Comparison of ENCODE assay signal across 8 cellular contexts in the genomic region with DNA sequence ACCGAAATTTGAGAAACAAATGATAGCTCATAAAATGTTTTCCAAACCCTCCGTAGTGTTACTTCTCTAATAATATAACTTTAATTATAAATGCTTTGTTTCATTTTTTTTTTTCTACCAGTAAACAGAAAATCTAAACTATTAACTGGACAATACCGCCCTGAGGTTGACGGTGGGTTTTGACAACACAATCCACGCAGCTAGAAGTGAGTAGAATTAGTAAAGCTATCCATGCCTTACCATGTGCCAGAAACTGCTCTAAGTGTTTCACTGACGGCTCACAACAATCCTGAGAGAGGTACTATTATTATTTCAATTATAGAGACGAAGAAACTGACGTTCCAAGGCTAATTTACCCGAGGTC. TPM values are rescaled to one million over a fixed set of nuclear protein-coding genes. Genes with fewer than 3 reads are reported as not detected.
DNase-seq lines count a peak whose midpoint lies in the region; ATAC-seq, FAIRE-seq and TF ChIP-seq lines count a peak whose summit lies in the region.

No MANE protein-coding gene starts in this region.

- H3K79me2 ChIP-seq in endothelial cell of umbilical vein (ENCODE audit: control insufficient read depth, insufficient read depth, low read length) = peaks cover 4% of the 10 kb centered on the region

- peak overlapping the region; percentile 94 for H3K4me3 ChIP-seq in NB4 (ENCODE audit: low read depth, low read length)
- H3K4me3 ChIP-seq in endothelial cell of umbilical vein (replicated peaks in 1 of 3; ENCODE audit: insufficient read depth in 1 of 3, low read depth in 1 of 3, low read length in 3 of 3) = peak overlapping the region; percentile 54 to 93 (median 59)

- no peak for FAIRE-seq in endothelial cell of umbilical vein (lab: Jason Lieb, UNC)

- peak overlapping the region; percentile 90 for H3K4me2 ChIP-seq in endothelial cell of umbilical vein (ENCODE audit: insufficient read depth, low read length)

- peaks cover 18% of the 10 kb centered on the region for H3K4me1 Mint-ChIP-seq in osteocyte (ENCODE audit: unreplicated experiment)

- no peak for TF ChIP-seq POLR2A in NB4 (IDR thresholded peaks at IDR 0.05; ENCODE audit: extremely low read depth, insufficient read length)
- TF ChIP-seq POLR2A in endothelial cell of umbilical vein (IDR thresholded peaks at IDR 0.05; ENCODE audit: low read depth, low read length) = no peak

- intact Hi-C loops in endothelial cell of umbilical vein (cut with micrococcal nuclease) = no loop called here

- H3K27me3 Mint-ChIP-seq in osteocyte (ENCODE audit: unreplicated experiment) = no peaks in the 10 kb centered on the region

- TF ChIP-seq CTCF in NB4 (IDR thresholded peaks at IDR 0.05; ENCODE audit: low read depth, low read length) (no peak), endothelial cell of umbilical vein (IDR thresholded peaks at IDR 0.05; ENCODE audit: extremely low read depth in 1 of 2, insufficient read depth in 1 of 2, low read depth in 1 of 2, low read length in 2 of 2) (no peak), osteocyte (IDR thresholded peaks at IDR 0.05) (no peak)

- CTCF ChIA-PET in endothelial cell of umbilical vein (lab: Charles Lee) = interaction anchor here (0.8 kb wide), 1 partner anchor 11 kb away, joined by 4 read pairs; no protein-coding TSS in a partner anchor

- peak overlapping the region; percentile 89 for H3K9ac ChIP-seq in endothelial cell of umbilical vein (replicated peaks; ENCODE audit: extremely low read depth, insufficient read depth, low read length)

- peak overlapping the region; percentile 87 for H3K4me3 Mint-ChIP-seq in osteocyte (ENCODE audit: unreplicated experiment)

- DNase-seq in NB4 (ENCODE audit: low read depth) (no peak), endothelial cell of umbilical vein (ENCODE audit: low read depth, low spot score) (no peak), osteocyte (ENCODE audit: extremely low spot score, unreplicated experiment) (no peak), inferior parietal cortex (ENCODE audit: extremely low spot score) (no peak), HT-29 (ENCODE audit: low spot score) (no peak), mucosa of gallbladder (ENCODE audit: low spot score) (no peak)
- DNase-seq in stimulated activated CD8-positive, alpha-beta memory T cell treated with anti-CD3 and anti-CD28 coated beads, Interleukin-4, amount 100 ng/mL, for 48 hours = no peak

- dilution Hi-C loops in endothelial cell of umbilical vein (cut with MboI; ENCODE audit: extremely low pct_ligation_motif_present, low sequenced_read_pairs) = no loop called here

- H3K36me3 ChIP-seq in endothelial cell of umbilical vein (ENCODE audit: control insufficient read depth in 2 of 2, extremely low read depth in 1 of 2, insufficient read depth in 2 of 2, low read length in 2 of 2) = no peaks in the 10 kb centered on the region

- H3K9me3 Mint-ChIP-seq in osteocyte (ENCODE audit: unreplicated experiment) = no peaks in the 10 kb centered on the region

- H2AFZ ChIP-seq in endothelial cell of umbilical vein (ENCODE audit: low read depth, low read length) = peak overlapping the region; percentile 62

- POLR2A ChIA-PET in endothelial cell of umbilical vein (lab: Charles Lee) = interaction anchor here (0.6 kb wide), 1 partner anchor 12 kb away, joined by 4 read pairs; no protein-coding TSS in a partner anchor

- peak; percentile 16 for ATAC-seq in GM19324 (IDR thresholded peaks at IDR 0.05; ENCODE audit: low FRiP score, unreplicated experiment)

- H3K9me1 ChIP-seq in endothelial cell of umbilical vein (replicated peaks; ENCODE audit: control insufficient read depth, extremely low read depth, insufficient read depth, low read length) = no peaks in the 10 kb centered on the region

- H3K36me3 Mint-ChIP-seq in osteocyte (ENCODE audit: unreplicated experiment) = no peaks in the 10 kb centered on the region

- peaks cover 5% of the 10 kb centered on the region for H3K4me1 ChIP-seq in endothelial cell of umbilical vein (ENCODE audit: control insufficient read depth, extremely low read depth, insufficient read depth, low read length)

- peak overlapping the region; percentile 89 for H3K27ac Mint-ChIP-seq in osteocyte (ENCODE audit: unreplicated experiment)

- BruUV-seq in endothelial cell of umbilical vein (replicated peaks; lab: Mats Ljungman, UMichigan) = TSS peak; percentile 95

- H3K27me3 ChIP-seq in endothelial cell of umbilical vein (ENCODE audit: control insufficient read depth in 2 of 2, insufficient read depth in 2 of 2, low read length in 2 of 2) = no peaks in the 10 kb centered on the region

- H3K9me3 ChIP-seq in endothelial cell of umbilical vein (replicated peaks; ENCODE audit: control insufficient read depth, insufficient read depth, low read length) = no peaks in the 10 kb centered on the region

- H4K20me1 ChIP-seq in endothelial cell of umbilical vein (replicated peaks; ENCODE audit: control insufficient read depth, extremely low read depth, insufficient read depth, low read length) = no peaks in the 10 kb centered on the region

- H3K27ac ChIP-seq in endothelial cell of umbilical vein (ENCODE audit: insufficient read depth, low read depth, low read length) = peak overlapping the region; percentile 48

TF ChIP-seq in endothelial cell of umbilical vein, 7 proteins besides CTCF, POLR2A, EP300 and RAD21:
- no peak for TF ChIP-seq GATA2 (IDR thresholded peaks at IDR 0.05; ENCODE audit: insufficient read depth, insufficient read length, low read depth, low read length)
- TF ChIP-seq FOS (IDR thresholded peaks at IDR 0.05; ENCODE audit: borderline replicate concordance, insufficient read depth, low read length) = no peak
- TF ChIP-seq, protein P1, sequence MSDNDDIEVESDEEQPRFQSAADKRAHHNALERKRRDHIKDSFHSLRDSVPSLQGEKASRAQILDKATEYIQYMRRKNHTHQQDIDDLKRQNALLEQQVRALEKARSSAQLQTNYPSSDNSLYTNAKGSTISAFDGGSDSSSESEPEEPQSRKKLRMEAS (IDR thresholded peaks at IDR 0.05; ENCODE audit: insufficient read depth, insufficient read length) = no peak
- TF ChIP-seq EZH2 (IDR thresholded peaks at IDR 0.05; ENCODE audit: borderline replicate concordance, low read depth, low read length, severe bottlenecking) = no peak
- no peak for TF ChIP-seq JUN (IDR thresholded peaks at IDR 0.05; ENCODE audit: borderline replicate concordance, insufficient read depth, insufficient read length, low read depth)
- TF ChIP-seq POLR2AphosphoS5 (IDR thresholded peaks at IDR 0.05; ENCODE audit: insufficient read depth, low read depth, low read length) = no peak
- no peak for TF ChIP-seq MYC (IDR thresholded peaks at IDR 0.05; ENCODE audit: low read depth, low read length)

RNA-seq across cellular contexts. Expression of a gene that starts 0.4 kb away (rescaled TPM):
- total RNA-seq in endothelial cell of umbilical vein = 18.0 and 19.1 TPM in 2 replicates
- 8.8 and 12.6 TPM in 2 replicates for polyA plus RNA-seq in endothelial cell of umbilical vein
- polyA plus RNA-seq in endothelial cell of umbilical vein (2011; cell fraction: cytosol; rRNA removed) = 13.7 and 15.6 TPM in 2 replicates
- 6.5 and 11.6 TPM in 2 replicates for polyA plus RNA-seq in endothelial cell of umbilical vein (2011; cell fraction: nucleus; rRNA removed)
- 23.8 and 31.6 TPM in 2 replicates for polyA plus RNA-seq in endothelial cell of umbilical vein (2012)
- polyA minus RNA-seq in endothelial cell of umbilical vein = 5.5 and 6.5 TPM in 2 replicates
- polyA minus RNA-seq in endothelial cell of umbilical vein (2011; cell fraction: cytosol; rRNA and poly(A)+ RNA removed) = 9.0 TPM
- polyA minus RNA-seq in endothelial cell of umbilical vein (2011; cell fraction: nucleus; rRNA and poly(A)+ RNA removed) = 3.0 and 3.8 TPM in 2 replicates
- total RNA-seq in osteocyte = 17.4 and 20.9 TPM in 2 replicates
- total RNA-seq in HT-29 (2014; rRNA removed; shearing (Covaris generic)) = 11.2 and 11.4 TPM in 2 replicates
- 18.7 TPM for total RNA-seq in mucosa of gallbladder

RNA-seq across cellular contexts. Expression of a gene that starts 15.0 kb away (rescaled TPM):
- total RNA-seq in endothelial cell of umbilical vein (36.8 and 40.6 TPM in 2 replicates), osteocyte (43.0 and 47.5 TPM in 2 replicates), mucosa of gallbladder (32.1 TPM)
- 15.8 and 19.2 TPM in 2 replicates for polyA plus RNA-seq in endothelial cell of umbilical vein
- polyA plus RNA-seq in endothelial cell of umbilical vein (2011; cell fraction: cytosol; rRNA removed) = 23.8 and 24.7 TPM in 2 replicates
- 24.1 and 35.5 TPM in 2 replicates for polyA plus RNA-seq in endothelial cell of umbilical vein (2011; cell fraction: nucleus; rRNA removed)
- 24.6 and 30.6 TPM in 2 replicates for polyA plus RNA-seq in endothelial cell of umbilical vein (2012)
- 21.7 and 23.4 TPM in 2 replicates for polyA minus RNA-seq in endothelial cell of umbilical vein
- 24.4 TPM for polyA minus RNA-seq in endothelial cell of umbilical vein (2011; cell fraction: cytosol; rRNA and poly(A)+ RNA removed)
- polyA minus RNA-seq in endothelial cell of umbilical vein (2011; cell fraction: nucleus; rRNA and poly(A)+ RNA removed) = 8.9 and 12.5 TPM in 2 replicates
- 13.4 and 21.0 TPM in 2 replicates for total RNA-seq in HT-29 (2014; rRNA removed; shearing (Covaris generic))
